Comparison of ENCODE assay signal across 1 cellular context in genomic region chr10:74153123-74153522, GRCh38.
A peak's percentile ranks its signal among the peaks of the same experiment; 100 is the strongest.
TF ChIP-seq lines count a peak whose summit lies in the region.

No MANE protein-coding gene starts in this region.

TF ChIP-seq in K562, 482 proteins besides CTCF, POLR2A, EP300 and RAD21 (continued from another document):
- TF ChIP-seq, protein P1, sequence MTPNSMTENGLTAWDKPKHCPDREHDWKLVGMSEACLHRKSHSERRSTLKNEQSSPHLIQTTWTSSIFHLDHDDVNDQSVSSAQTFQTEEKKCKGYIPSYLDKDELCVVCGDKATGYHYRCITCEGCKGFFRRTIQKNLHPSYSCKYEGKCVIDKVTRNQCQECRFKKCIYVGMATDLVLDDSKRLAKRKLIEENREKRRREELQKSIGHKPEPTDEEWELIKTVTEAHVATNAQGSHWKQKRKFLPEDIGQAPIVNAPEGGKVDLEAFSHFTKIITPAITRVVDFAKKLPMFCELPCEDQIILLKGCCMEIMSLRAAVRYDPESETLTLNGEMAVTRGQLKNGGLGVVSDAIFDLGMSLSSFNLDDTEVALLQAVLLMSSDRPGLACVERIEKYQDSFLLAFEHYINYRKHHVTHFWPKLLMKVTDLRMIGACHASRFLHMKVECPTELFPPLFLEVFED (CRISPR knock-in tag; conservative IDR thresholded peaks at IDR 0.05) = no peak
- TF ChIP-seq ZC3H8 (IDR thresholded peaks at IDR 0.05) (no peak), SETDB1 (IDR thresholded peaks at IDR 0.05; ENCODE audit: low read length) (no peak), HNRNPLL (IDR thresholded peaks at IDR 0.05; ENCODE audit: low read depth, low read length, poor library complexity, severe bottlenecking) (no peak), GATAD2B (IDR thresholded peaks at IDR 0.05; ENCODE audit: borderline replicate concordance) (no peak), CEBPG (CRISPR knock-in tag; IDR thresholded peaks at IDR 0.05) (no peak), CEBPG (tag; conservative IDR thresholded peaks at IDR 0.05 in 1 of 2, IDR thresholded peaks at IDR 0.05 in 1 of 2) (no peak), KDM1A (IDR thresholded peaks at IDR 0.05) (peak; percentile 72 to 76), MYBL2 (IDR thresholded peaks at IDR 0.05; ENCODE audit: low read depth) (no peak), MYBL2 (CRISPR knock-in tag; IDR thresholded peaks at IDR 0.05; ENCODE audit: borderline replicate concordance) (no peak), FOXM1 (IDR thresholded peaks at IDR 0.05; ENCODE audit: low read depth) (no peak), FOXM1 (CRISPR knock-in tag; IDR thresholded peaks at IDR 0.05; ENCODE audit: low read depth) (no peak), CBFA2T3 (IDR thresholded peaks at IDR 0.05) (no peak), ZNF592 (IDR thresholded peaks at IDR 0.05) (no peak), HMG20B (CRISPR knock-in tag; IDR thresholded peaks at IDR 0.05) (no peak), CHD4 (IDR thresholded peaks at IDR 0.05; ENCODE audit: insufficient read depth, insufficient replicate concordance, low read depth, low read length, poor library complexity, severe bottlenecking) (no peak), VEZF1 (CRISPR knock-in tag; IDR thresholded peaks at IDR 0.05) (0 out of 2 replicates have a peak, but pooled peaks have one; percentile 25), ZSCAN29 (IDR thresholded peaks at IDR 0.05) (no peak)
- TF ChIP-seq, protein P2, sequence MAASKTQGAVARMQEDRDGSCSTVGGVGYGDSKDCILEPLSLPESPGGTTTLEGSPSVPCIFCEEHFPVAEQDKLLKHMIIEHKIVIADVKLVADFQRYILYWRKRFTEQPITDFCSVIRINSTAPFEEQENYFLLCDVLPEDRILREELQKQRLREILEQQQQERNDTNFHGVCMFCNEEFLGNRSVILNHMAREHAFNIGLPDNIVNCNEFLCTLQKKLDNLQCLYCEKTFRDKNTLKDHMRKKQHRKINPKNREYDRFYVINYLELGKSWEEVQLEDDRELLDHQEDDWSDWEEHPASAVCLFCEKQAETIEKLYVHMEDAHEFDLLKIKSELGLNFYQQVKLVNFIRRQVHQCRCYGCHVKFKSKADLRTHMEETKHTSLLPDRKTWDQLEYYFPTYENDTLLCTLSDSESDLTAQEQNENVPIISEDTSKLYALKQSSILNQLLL (CRISPR knock-in tag; IDR thresholded peaks at IDR 0.05; ENCODE audit: borderline replicate concordance) = no peak
- TF ChIP-seq, protein P3, sequence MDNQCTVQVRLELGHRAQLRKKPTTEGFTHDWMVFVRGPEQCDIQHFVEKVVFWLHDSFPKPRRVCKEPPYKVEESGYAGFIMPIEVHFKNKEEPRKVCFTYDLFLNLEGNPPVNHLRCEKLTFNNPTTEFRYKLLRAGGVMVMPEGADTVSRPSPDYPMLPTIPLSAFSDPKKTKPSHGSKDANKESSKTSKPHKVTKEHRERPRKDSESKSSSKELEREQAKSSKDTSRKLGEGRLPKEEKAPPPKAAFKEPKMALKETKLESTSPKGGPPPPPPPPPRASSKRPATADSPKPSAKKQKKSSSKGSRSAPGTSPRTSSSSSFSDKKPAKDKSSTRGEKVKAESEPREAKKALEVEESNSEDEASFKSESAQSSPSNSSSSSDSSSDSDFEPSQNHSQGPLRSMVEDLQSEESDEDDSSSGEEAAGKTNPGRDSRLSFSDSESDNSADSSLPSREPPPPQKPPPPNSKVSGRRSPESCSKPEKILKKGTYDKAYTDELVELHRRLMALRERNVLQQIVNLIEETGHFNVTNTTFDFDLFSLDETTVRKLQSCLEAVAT (IDR thresholded peaks at IDR 0.05) = peak in 1 of 2 experiments; percentile 43; a peak in 1 of 4 replicates
- TF ChIP-seq, protein P4, sequence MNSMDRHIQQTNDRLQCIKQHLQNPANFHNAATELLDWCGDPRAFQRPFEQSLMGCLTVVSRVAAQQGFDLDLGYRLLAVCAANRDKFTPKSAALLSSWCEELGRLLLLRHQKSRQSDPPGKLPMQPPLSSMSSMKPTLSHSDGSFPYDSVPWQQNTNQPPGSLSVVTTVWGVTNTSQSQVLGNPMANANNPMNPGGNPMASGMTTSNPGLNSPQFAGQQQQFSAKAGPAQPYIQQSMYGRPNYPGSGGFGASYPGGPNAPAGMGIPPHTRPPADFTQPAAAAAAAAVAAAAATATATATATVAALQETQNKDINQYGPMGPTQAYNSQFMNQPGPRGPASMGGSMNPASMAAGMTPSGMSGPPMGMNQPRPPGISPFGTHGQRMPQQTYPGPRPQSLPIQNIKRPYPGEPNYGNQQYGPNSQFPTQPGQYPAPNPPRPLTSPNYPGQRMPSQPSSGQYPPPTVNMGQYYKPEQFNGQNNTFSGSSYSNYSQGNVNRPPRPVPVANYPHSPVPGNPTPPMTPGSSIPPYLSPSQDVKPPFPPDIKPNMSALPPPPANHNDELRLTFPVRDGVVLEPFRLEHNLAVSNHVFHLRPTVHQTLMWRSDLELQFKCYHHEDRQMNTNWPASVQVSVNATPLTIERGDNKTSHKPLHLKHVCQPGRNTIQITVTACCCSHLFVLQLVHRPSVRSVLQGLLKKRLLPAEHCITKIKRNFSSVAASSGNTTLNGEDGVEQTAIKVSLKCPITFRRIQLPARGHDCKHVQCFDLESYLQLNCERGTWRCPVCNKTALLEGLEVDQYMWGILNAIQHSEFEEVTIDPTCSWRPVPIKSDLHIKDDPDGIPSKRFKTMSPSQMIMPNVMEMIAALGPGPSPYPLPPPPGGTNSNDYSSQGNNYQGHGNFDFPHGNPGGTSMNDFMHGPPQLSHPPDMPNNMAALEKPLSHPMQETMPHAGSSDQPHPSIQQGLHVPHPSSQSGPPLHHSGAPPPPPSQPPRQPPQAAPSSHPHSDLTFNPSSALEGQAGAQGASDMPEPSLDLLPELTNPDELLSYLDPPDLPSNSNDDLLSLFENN (IDR thresholded peaks at IDR 0.05; ENCODE audit: low read depth in 2 of 2, low read length in 2 of 2) = no peak
